Comparison of ENCODE assay signal across 6 cellular contexts in the genomic region with DNA sequence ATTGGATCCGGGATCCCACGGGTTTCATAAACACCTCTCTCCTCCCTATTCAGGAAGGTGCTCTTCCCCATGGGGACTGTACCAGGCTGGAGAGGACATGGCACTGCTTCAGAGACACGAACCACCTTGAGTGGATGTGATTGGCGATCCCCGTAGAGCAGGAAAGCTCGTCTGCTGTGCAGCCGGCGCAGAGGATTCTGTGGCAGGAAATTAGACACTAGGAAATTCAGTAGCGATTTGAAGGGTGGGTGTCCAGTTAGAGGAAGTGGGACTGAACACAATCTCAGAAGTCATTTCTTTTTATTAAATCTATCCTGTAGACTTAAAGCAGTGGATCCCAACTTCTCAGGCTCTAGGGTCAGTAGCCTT. TPM values are rescaled to one million over a fixed set of nuclear protein-coding genes. Genes with fewer than 3 reads are reported as not detected.
DNase-seq lines count a peak whose midpoint lies in the region; ATAC-seq, FAIRE-seq and TF ChIP-seq lines count a peak whose summit lies in the region.

No MANE protein-coding gene starts in this region.

- in situ Hi-C loops in K562 (cut with MboI) = no loop called here

- TF ChIP-seq CTCF in GM06990 (IDR thresholded peaks at IDR 0.05; ENCODE audit: insufficient read depth, low read length, poor library complexity, severe bottlenecking) (no peak), K562 (IDR thresholded peaks at IDR 0.05 in 2 of 3, conservative IDR thresholded peaks at IDR 0.05 in 1 of 3; ENCODE audit: insufficient read depth in 2 of 3, low read depth in 1 of 3, low read length in 3 of 3) (no peak), nephron (IDR thresholded peaks at IDR 0.05; ENCODE audit: unreplicated experiment in 3 of 3) (no peak)

- no TSS peak for BruUV-seq in K562 (replicated peaks; lab: Mats Ljungman, UMichigan)

- H3K36me3 ChIP-seq in GM06990 (ENCODE audit: control insufficient read depth, insufficient read depth, low read length) (no peaks in the 10 kb centered on the region), HUES64 (ENCODE audit: insufficient read depth, low read length) (peaks cover 11% of the 10 kb centered on the region; the same call in 1 of the 2 replicates), K562 (ENCODE audit: control insufficient read depth, insufficient read depth, low read length) (peaks cover 34% of the 10 kb centered on the region)

- TF ChIP-seq POLR2A in K562 (conservative IDR thresholded peaks at IDR 0.05) = no peak

- H3K9me3 Mint-ChIP-seq in nephron = no peaks in the 10 kb centered on the region

- H3K4me1 ChIP-seq in HUES64 (ENCODE audit: insufficient read depth, low read length) (peaks cover 15% of the 10 kb centered on the region), K562 (replicated peaks in 1 of 2; ENCODE audit: control insufficient read depth in 2 of 2, insufficient read depth in 2 of 2, low read length in 2 of 2) (peaks cover 13 to 29% of the 10 kb centered on the region in 2 experiments)

- peak overlapping the region; percentile 77 to 99 (median 84) for H3K27ac Mint-ChIP-seq in nephron

- H3K27ac ChIP-seq in HUES64 (ENCODE audit: low read depth, low read length) = peak overlapping the region; percentile 94; the same call in 1 of the 2 replicates
- peak overlapping the region; percentile 92 for H3K27ac ChIP-seq in K562 (ENCODE audit: extremely low read depth, low read depth, low read length)

- H3K9me3 ChIP-seq in HUES64 (ENCODE audit: insufficient read depth, low read depth, low read length) (no peaks in the 10 kb centered on the region), K562 (replicated peaks; ENCODE audit: control insufficient read depth, insufficient read depth, low read depth, low read length) (no peaks in the 10 kb centered on the region)

- peaks cover 65% of the 10 kb centered on the region for H3K79me2 ChIP-seq in K562 (ENCODE audit: control insufficient read depth, insufficient read depth, low read length)

- no peaks in the 10 kb centered on the region for H3K27me3 Mint-ChIP-seq in nephron (ENCODE audit: low read depth)

- CTCF ChIA-PET in K562 (lab: Yijun Ruan, JAX; ENCODE audit: low intra/inter-chr PET ratio) = interaction anchor here (1.0 kb wide), 1 partner anchor 34 kb away, joined by 3 read pairs; no protein-coding TSS in a partner anchor

- no peaks in the 10 kb centered on the region for H4K20me1 ChIP-seq in K562 (replicated peaks; ENCODE audit: control insufficient read depth, insufficient read depth, low read length)

- DNase-seq in GM06990 (ENCODE audit: extremely low read depth, insufficient read length) (no peak), K562 (ENCODE audit: extremely low read depth in 1 of 4, low spot score in 3 of 4) (peak in 1 of 4 experiments; percentile 2), DMS 273 (lab: John Stamatoyannopoulos, UW; ENCODE audit: unreplicated experiment) (no peak)

- H3K9ac ChIP-seq in HUES64 (ENCODE audit: low read depth, low read length) (peak overlapping the region; percentile 91), K562 (ENCODE audit: insufficient read depth in 1 of 2, low read depth in 2 of 2, low read length in 2 of 2) (peak overlapping the region; percentile 77 to 98)

- POLR2A ChIA-PET in K562 (lab: Yijun Ruan, JAX) = interaction anchor here (0.6 to 8.2 kb wide), 8 partner anchors 10 to 668 kb away, joined by 3 to 107 read pairs (median 6); no protein-coding TSS in a partner anchor

- 10% methylated on average over 9 of the region's 9 CpGs for WGBS in HUES64
- WGBS in K562 (ENCODE audit: insufficient coverage, low coverage, missing lambda C conversion rate) = 0% methylated on average over 9 of the region's 9 CpGs

- H3K9me1 ChIP-seq in K562 (ENCODE audit: control insufficient read depth, insufficient read depth, low read length) = no peaks in the 10 kb centered on the region

- TF ChIP-seq RAD21 in K562 (CRISPR knock-in tag; conservative IDR thresholded peaks at IDR 0.05 in 1 of 2, IDR thresholded peaks at IDR 0.05 in 1 of 2) = no peak

- peaks cover 21% of the 10 kb centered on the region for H3K36me3 Mint-ChIP-seq in nephron (ENCODE audit: low read depth)

- H3K4me3 Mint-ChIP-seq in nephron = peak overlapping the region; percentile 93 to 97 (median 96)

- no peak for FAIRE-seq in K562 (lab: Jason Lieb, UNC)

- H2AFZ ChIP-seq in K562 (ENCODE audit: low read depth, low read length) = peak overlapping the region; percentile 73

- peaks cover 30% of the 10 kb centered on the region for H3K4me1 Mint-ChIP-seq in nephron

- H3K4me3 ChIP-seq in GM06990 (replicated peaks; ENCODE audit: low read depth, low read length) = peak overlapping the region; percentile 100
- peak overlapping the region; percentile 100 for H3K4me3 ChIP-seq in HUES64 (ENCODE audit: low read length)
- peak overlapping the region; percentile 94 for H3K4me3 ChIP-seq in K562

- intact Hi-C loops in K562 (cut with micrococcal nuclease) = loop anchor here (5.0 kb wide), 2 partner anchors 125 to 210 kb away; no protein-coding TSS in a partner anchor

- TF ChIP-seq EP300 in K562 (IDR thresholded peaks at IDR 0.05; ENCODE audit: low read length) = no peak

- peak overlapping the region; percentile 99 for H3K4me2 ChIP-seq in K562 (ENCODE audit: insufficient read depth, low read length)

- H3K27me3 ChIP-seq in GM06990 (replicated peaks; ENCODE audit: control insufficient read depth, insufficient read depth, low read length) (no peaks in the 10 kb centered on the region), HUES64 (ENCODE audit: insufficient read depth, low read length) (peaks cover 16% of the 10 kb centered on the region), K562 (ENCODE audit: control insufficient read depth in 2 of 2, insufficient read depth in 2 of 2, low read length in 2 of 2) (no peaks in the 10 kb centered on the region)

- peak; percentile 20 for ATAC-seq in K562
- ATAC-seq in GM21360 (IDR thresholded peaks at IDR 0.05; ENCODE audit: unreplicated experiment) = no peak

RNA-seq across cellular contexts. Expression of a gene that starts 0.8 kb away (rescaled TPM):
- polyA plus RNA-seq in HUES64 (2013, experiment 1 of 2) = 3.2 TPM
- 3.8 TPM for polyA plus RNA-seq in HUES64 (2013, experiment 2 of 2)
- total RNA-seq in K562 (2011; cell fraction: chromatin; rRNA removed; ENCODE audit: low replicate concordance) = 13.8 and 29.1 TPM in 2 replicates
- total RNA-seq in K562 (2011; cell fraction: nucleolus; rRNA removed) = 6.7 and 10.4 TPM in 2 replicates
- total RNA-seq in K562 (2011; cell fraction: nucleoplasm; rRNA removed) = 15.9 and 18.4 TPM in 2 replicates
- total RNA-seq in K562 (2014; rRNA removed) (12.8 and 13.7 TPM in 2 replicates), K562 (2014; rRNA removed; fragmentation: Illumina TruSeq; extraction: Trizol) (30.2 and 36.1 TPM in 2 replicates), K562 (2015; rRNA removed; fragmentation: Illumina TruSeq; extraction: Trizol) (21.6 and 23.3 TPM in 2 replicates), K562 (2021) (26.3 TPM in 2 replicates)
- polyA plus RNA-seq in K562 (2011; rRNA removed) (23.8 and 24.5 TPM in 2 replicates), K562 (2014; fragmentation: Illumina TruSeq; extraction: Trizol) (19.8 and 20.0 TPM in 2 replicates), K562 (2014; fragmentation: Nextera tagmentation; extraction: Ambion mirVana) (10 to 100 TPM; 14.7 to 21.5 TPM), K562 (2014; rRNA removed) (13.6 and 13.9 TPM in 2 replicates)
- polyA plus RNA-seq in K562 (2011; cell fraction: cytosol; rRNA removed) = 3.7 and 9.8 TPM in 2 replicates
- polyA plus RNA-seq in K562 (2011; cell fraction: nucleus; rRNA removed) = 7.5 and 9.5 TPM in 2 replicates
- 13.0 and 15.6 TPM in 2 replicates for polyA plus RNA-seq in K562 (2012)
- 49.3 and 52.4 TPM in 2 replicates for polyA minus RNA-seq in K562 (2011; rRNA and poly(A)+ RNA removed)
- polyA minus RNA-seq in K562 (2011; cell fraction: cytosol; rRNA and poly(A)+ RNA removed) = 17.2 and 17.6 TPM in 2 replicates
- polyA minus RNA-seq in K562 (2011; cell fraction: nucleus; rRNA and poly(A)+ RNA removed) = 4.3 and 10.4 TPM in 2 replicates

RNA-seq across cellular contexts. Expression of a gene that starts 45.0 kb away (rescaled TPM):
- 0.10 TPM for polyA plus RNA-seq in HUES64 (2013, experiment 1 of 2)
- not detected for polyA plus RNA-seq in HUES64 (2013, experiment 2 of 2)
- total RNA-seq in K562 (2011; cell fraction: chromatin; rRNA removed; ENCODE audit: low replicate concordance) = 0.74 and 0.77 TPM in 2 replicates
- total RNA-seq in K562 (2011; cell fraction: nucleolus; rRNA removed) = 0.26 and 0.67 TPM in 2 replicates
- total RNA-seq in K562 (2011; cell fraction: nucleoplasm; rRNA removed) = 0.44 and 0.99 TPM in 2 replicates
- 0.24 and 0.50 TPM in 2 replicates for total RNA-seq in K562 (2014; rRNA removed)
- 0.32 and 0.36 TPM in 2 replicates for total RNA-seq in K562 (2014; rRNA removed; fragmentation: Illumina TruSeq; extraction: Trizol)
- 0.19 and 0.22 TPM in 2 replicates for total RNA-seq in K562 (2015; rRNA removed; fragmentation: Illumina TruSeq; extraction: Trizol)
- 0.16 and 0.44 TPM in 2 replicates for total RNA-seq in K562 (2021)
- polyA plus RNA-seq in K562 (2011; rRNA removed) = 0.42 and 0.57 TPM in 2 replicates
- 0.31 and 0.43 TPM in 2 replicates for polyA plus RNA-seq in K562 (2011; cell fraction: cytosol; rRNA removed)
- polyA plus RNA-seq in K562 (2011; cell fraction: nucleus; rRNA removed) = 0.41 and 0.65 TPM in 2 replicates
- polyA plus RNA-seq in K562 (2012) = 0.38 and 0.60 TPM in 2 replicates
- 0.28 and 0.48 TPM in 2 replicates for polyA plus RNA-seq in K562 (2014; fragmentation: Illumina TruSeq; extraction: Trizol)
- polyA plus RNA-seq in K562 (2014; fragmentation: Nextera tagmentation; extraction: Ambion mirVana) = under 1 TPM; 0.08 to 0.10 TPM
- polyA plus RNA-seq in K562 (2014; rRNA removed) = 0.22 and 0.40 TPM in 2 replicates
- 0.28 and 0.54 TPM in 2 replicates for polyA minus RNA-seq in K562 (2011; rRNA and poly(A)+ RNA removed)
- not detected in 2 replicates for polyA minus RNA-seq in K562 (2011; cell fraction: cytosol; rRNA and poly(A)+ RNA removed)
- polyA minus RNA-seq in K562 (2011; cell fraction: nucleus; rRNA and poly(A)+ RNA removed) = 0.27 and 0.33 TPM in 2 replicates

RNA-seq across cellular contexts. Expression of a gene that starts 46.5 kb away (rescaled TPM):
- polyA plus RNA-seq in HUES64 (2013, experiment 1 of 2) = 0.75 TPM
- polyA plus RNA-seq in HUES64 (2013, experiment 2 of 2) = 1.0 TPM
- total RNA-seq in K562 (2011; cell fraction: chromatin; rRNA removed; ENCODE audit: low replicate concordance) = 0.92 and 1.5 TPM in 2 replicates
- 0.79 and 1.3 TPM in 2 replicates for total RNA-seq in K562 (2011; cell fraction: nucleolus; rRNA removed)
- total RNA-seq in K562 (2011; cell fraction: nucleoplasm; rRNA removed) = 1.5 and 2.1 TPM in 2 replicates
- total RNA-seq in K562 (2014; rRNA removed) (0.64 and 0.69 TPM in 2 replicates), K562 (2014; rRNA removed; fragmentation: Illumina TruSeq; extraction: Trizol) (0.26 and 0.33 TPM in 2 replicates), K562 (2015; rRNA removed; fragmentation: Illumina TruSeq; extraction: Trizol) (0.29 and 0.34 TPM in 2 replicates), K562 (2021) (0.58 and 0.62 TPM in 2 replicates)
- polyA plus RNA-seq in K562 (2011; rRNA removed) (0.60 and 0.67 TPM in 2 replicates), K562 (2014; fragmentation: Illumina TruSeq; extraction: Trizol) (0.18 and 0.33 TPM in 2 replicates), K562 (2014; fragmentation: Nextera tagmentation; extraction: Ambion mirVana) (under 1 TPM; 0.04 to 0.11 TPM), K562 (2014; rRNA removed) (0.80 and 1.1 TPM in 2 replicates)
- 0.54 and 0.63 TPM in 2 replicates for polyA plus RNA-seq in K562 (2011; cell fraction: cytosol; rRNA removed)
- 0.76 and 1.1 TPM in 2 replicates for polyA plus RNA-seq in K562 (2011; cell fraction: nucleus; rRNA removed)
- polyA plus RNA-seq in K562 (2012) = 0.53 and 0.86 TPM in 2 replicates
- polyA minus RNA-seq in K562 (2011; rRNA and poly(A)+ RNA removed) = 0.14 and 0.27 TPM in 2 replicates
- polyA minus RNA-seq in K562 (2011; cell fraction: cytosol; rRNA and poly(A)+ RNA removed) = 0.55 TPM in 1 of 2 replicates, not detected in the other
- polyA minus RNA-seq in K562 (2011; cell fraction: nucleus; rRNA and poly(A)+ RNA removed) = 0.54 and 0.67 TPM in 2 replicates

RNA-seq across cellular contexts. Expression of a gene that starts 56.4 kb away (rescaled TPM):
- not detected for polyA plus RNA-seq in HUES64 (2013, experiment 1 of 2)
- not detected for polyA plus RNA-seq in HUES64 (2013, experiment 2 of 2)
- not detected in 2 replicates for total RNA-seq in K562 (2011; cell fraction: chromatin; rRNA removed; ENCODE audit: low replicate concordance)
- total RNA-seq in K562 (2011; cell fraction: nucleolus; rRNA removed) = not detected in 2 replicates
- not detected in 2 replicates for total RNA-seq in K562 (2011; cell fraction: nucleoplasm; rRNA removed)
- total RNA-seq in K562 (2014; rRNA removed) = not detected in 2 replicates
- not detected in 2 replicates for total RNA-seq in K562 (2014; rRNA removed; fragmentation: Illumina TruSeq; extraction: Trizol)
- not detected in 2 replicates for total RNA-seq in K562 (2015; rRNA removed; fragmentation: Illumina TruSeq; extraction: Trizol)
- not detected in 2 replicates for total RNA-seq in K562 (2021)
- not detected in 2 replicates for polyA plus RNA-seq in K562 (2011; rRNA removed)
- polyA plus RNA-seq in K562 (2011; cell fraction: cytosol; rRNA removed) = not detected in 2 replicates
- polyA plus RNA-seq in K562 (2011; cell fraction: nucleus; rRNA removed) = not detected in 2 replicates
- polyA plus RNA-seq in K562 (2012) = not detected in 2 replicates
- polyA plus RNA-seq in K562 (2014; fragmentation: Illumina TruSeq; extraction: Trizol) = not detected in 2 replicates
- not detected for polyA plus RNA-seq in K562 (2014; fragmentation: Nextera tagmentation; extraction: Ambion mirVana)
- not detected in 2 replicates for polyA plus RNA-seq in K562 (2014; rRNA removed)
- not detected in 2 replicates for polyA minus RNA-seq in K562 (2011; rRNA and poly(A)+ RNA removed)
- not detected in 2 replicates for polyA minus RNA-seq in K562 (2011; cell fraction: cytosol; rRNA and poly(A)+ RNA removed)
- polyA minus RNA-seq in K562 (2011; cell fraction: nucleus; rRNA and poly(A)+ RNA removed) = not detected in 2 replicates

RNA-seq across cellular contexts. Expression of a gene that starts 57.3 kb away (rescaled TPM):
- 31.0 TPM for polyA plus RNA-seq in HUES64 (2013, experiment 1 of 2)
- 30.1 TPM for polyA plus RNA-seq in HUES64 (2013, experiment 2 of 2)
- 12.7 and 40.0 TPM in 2 replicates for total RNA-seq in K562 (2011; cell fraction: chromatin; rRNA removed; ENCODE audit: low replicate concordance)
- 55.5 and 60.9 TPM in 2 replicates for total RNA-seq in K562 (2011; cell fraction: nucleolus; rRNA removed)
- total RNA-seq in K562 (2011; cell fraction: nucleoplasm; rRNA removed) = 22.8 and 27.3 TPM in 2 replicates
- total RNA-seq in K562 (2014; rRNA removed) = 233 and 259 TPM in 2 replicates
- 16.2 and 32.2 TPM in 2 replicates for total RNA-seq in K562 (2014; rRNA removed; fragmentation: Illumina TruSeq; extraction: Trizol)
- 66.3 and 76.7 TPM in 2 replicates for total RNA-seq in K562 (2015; rRNA removed; fragmentation: Illumina TruSeq; extraction: Trizol)
- total RNA-seq in K562 (2021) = 125 and 144 TPM in 2 replicates
- 48.2 and 51.6 TPM in 2 replicates for polyA plus RNA-seq in K562 (2011; rRNA removed)
- 107 and 284 TPM in 2 replicates for polyA plus RNA-seq in K562 (2011; cell fraction: cytosol; rRNA removed)
- 48.1 and 66.6 TPM in 2 replicates for polyA plus RNA-seq in K562 (2011; cell fraction: nucleus; rRNA removed)
- polyA plus RNA-seq in K562 (2012) = 81.5 and 109 TPM in 2 replicates
- polyA plus RNA-seq in K562 (2014; fragmentation: Illumina TruSeq; extraction: Trizol) = 37.2 and 58.8 TPM in 2 replicates
- 10 to 100 TPM in 1 of 2 experiments, 1 to 10 TPM in 1; 9.8 to 27.1 TPM for polyA plus RNA-seq in K562 (2014; fragmentation: Nextera tagmentation; extraction: Ambion mirVana)
- polyA plus RNA-seq in K562 (2014; rRNA removed) = 313 and 334 TPM in 2 replicates
- polyA minus RNA-seq in K562 (2011; rRNA and poly(A)+ RNA removed) = 6.5 and 11.3 TPM in 2 replicates
- 20.5 and 28.1 TPM in 2 replicates for polyA minus RNA-seq in K562 (2011; cell fraction: cytosol; rRNA and poly(A)+ RNA removed)
- 27.1 and 36.7 TPM in 2 replicates for polyA minus RNA-seq in K562 (2011; cell fraction: nucleus; rRNA and poly(A)+ RNA removed)
